Comparison of ENCODE assay signal across 24 cellular contexts in the genomic region with DNA sequence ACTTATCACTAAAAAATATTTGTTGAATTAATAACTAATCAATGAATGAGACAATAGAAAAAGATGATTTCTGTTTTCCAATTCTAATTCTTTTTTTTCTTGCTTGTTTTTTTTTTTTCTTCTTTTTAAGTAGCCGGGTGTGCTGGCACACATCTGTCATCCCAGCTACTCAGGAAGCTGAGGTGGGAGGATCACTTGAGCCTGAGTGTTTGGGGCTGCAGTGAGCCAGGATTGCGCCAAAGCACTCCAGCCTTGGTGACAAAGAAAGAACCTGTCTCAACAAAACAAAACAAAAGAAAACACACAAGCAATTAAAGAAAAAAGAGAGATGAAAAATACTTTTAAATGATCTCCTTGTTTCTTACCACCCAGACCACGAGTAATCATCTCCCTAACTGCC.
"Had no signal": no experiment of that assay in that cellular context is flagged by ENCODE, and none has a peak within 500 bp of the region (broad histone marks: within the 10 kb centered on the region; RNA-seq: fewer than 3 reads in every experiment).

No MANE protein-coding gene starts in this region.

- ATAC-seq: activated CD8-positive, alpha-beta T cell treated with anti-CD3 and anti-CD28 coated beads for 36 hours; activated T-cell treated with anti-CD3 and anti-CD28 coated beads, Interleukin-2, amount 50 U/mL, for 72 hours; body of pancreas; K562; Panc1 had no signal

- H3K27ac Mint-ChIP-seq: activated B cell treated with CpG ODN at 0.5 μM for 24 hours; activated CD8-positive, alpha-beta T cell treated with anti-CD3 and anti-CD28 coated beads for 36 hours; activated naive CD4-positive, alpha-beta T cell treated with anti-CD3 and anti-CD28 coated beads, Interleukin-2, amount 50 U/mL, for 24 hours; activated T-cell treated with anti-CD3 and anti-CD28 coated beads, Interleukin-2, amount 50 U/mL, for 72 hours; activated T-helper 2 cell treated with anti-CD3 and anti-CD28 coated beads, Interferon-gamma antibody, Interleukin-2, Interleukin-4, amounts not matched to agents 10 μg/mL and 5 μg/mL and 100 μg/mL, durations not matched to agents 14 hours and 24 hours and 36 hours; T-helper 1 cell treated with Interleukin-12 subunit alpha and Interleukin-12 subunit beta and Interleukin-4 antibody, amounts not matched to agents 30 μg/mL and 1 μg/mL, for 36 hours; T-helper 2 cell treated with Interferon-gamma antibody and Interleukin-4, amounts not matched to agents 5 μg/mL and 100 μg/mL, for 36 hours had no signal

- H3K9me3 Mint-ChIP-seq: activated naive CD4-positive, alpha-beta T cell treated with anti-CD3 and anti-CD28 coated beads, Interleukin-2, amount 50 U/mL, for 24 hours had no signal

- H3K4me1 Mint-ChIP-seq: activated B cell treated with CpG ODN at 0.5 μM for 24 hours; activated naive CD4-positive, alpha-beta T cell treated with anti-CD3 and anti-CD28 coated beads, Interleukin-2, amount 50 U/mL, for 24 hours had no signal

- DNase-seq: activated B cell treated with CpG ODN at 0.5 μM for 24 hours; activated CD4-positive, alpha-beta T cell treated with anti-CD3 and anti-CD28 coated beads for 1 hour; activated CD4-positive, alpha-beta T cell treated with anti-CD3 and anti-CD28 coated beads for 48 hours; activated CD8-positive, alpha-beta T cell treated with anti-CD3 and anti-CD28 coated beads for 36 hours; activated gamma-delta T cell; activated naive CD4-positive, alpha-beta T cell treated with Interleukin-2 at 50 U/mL for 16 hours; activated T-cell treated with anti-CD3 and anti-CD28 coated beads, Interleukin-2, amount 50 U/mL, for 1 hour; activated T-cell treated with anti-CD3 and anti-CD28 coated beads, Interleukin-2, amount 50 U/mL, for 72 hours; adrenal gland; body of pancreas; Karpas-422; NCI-H1105; NCI-H1417 treated with DMSO at 0.1 percent for 48 hours; NCI-H187 treated with DMSO at 0.1 percent for 48 hours; NCI-H2081; SHP77; SJCRH30; SK-N-SH had no signal

- H3K36me3 Mint-ChIP-seq: activated naive CD4-positive, alpha-beta T cell treated with anti-CD3 and anti-CD28 coated beads, Interleukin-2, amount 50 U/mL, for 24 hours had no signal

- H3K4me3 Mint-ChIP-seq: activated B cell treated with CpG ODN at 0.5 μM for 24 hours; activated CD8-positive, alpha-beta T cell treated with anti-CD3 and anti-CD28 coated beads for 36 hours; activated naive CD4-positive, alpha-beta T cell treated with anti-CD3 and anti-CD28 coated beads, Interleukin-2, amount 50 U/mL, for 24 hours; activated T-cell treated with anti-CD3 and anti-CD28 coated beads, Interleukin-2, amount 50 U/mL, for 72 hours; T-helper 1 cell treated with Interleukin-12 subunit alpha and Interleukin-12 subunit beta and Interleukin-4 antibody, amounts not matched to agents 30 μg/mL and 1 μg/mL, for 36 hours; T-helper 2 cell treated with Interferon-gamma antibody and Interleukin-4, amounts not matched to agents 5 μg/mL and 100 μg/mL, for 36 hours had no signal

- H3K27me3 Mint-ChIP-seq: activated B cell treated with CpG ODN at 0.5 μM for 24 hours; activated CD8-positive, alpha-beta T cell treated with anti-CD3 and anti-CD28 coated beads for 36 hours; activated naive CD4-positive, alpha-beta T cell treated with anti-CD3 and anti-CD28 coated beads, Interleukin-2, amount 50 U/mL, for 24 hours had no signal
